In the genomic region with DNA sequence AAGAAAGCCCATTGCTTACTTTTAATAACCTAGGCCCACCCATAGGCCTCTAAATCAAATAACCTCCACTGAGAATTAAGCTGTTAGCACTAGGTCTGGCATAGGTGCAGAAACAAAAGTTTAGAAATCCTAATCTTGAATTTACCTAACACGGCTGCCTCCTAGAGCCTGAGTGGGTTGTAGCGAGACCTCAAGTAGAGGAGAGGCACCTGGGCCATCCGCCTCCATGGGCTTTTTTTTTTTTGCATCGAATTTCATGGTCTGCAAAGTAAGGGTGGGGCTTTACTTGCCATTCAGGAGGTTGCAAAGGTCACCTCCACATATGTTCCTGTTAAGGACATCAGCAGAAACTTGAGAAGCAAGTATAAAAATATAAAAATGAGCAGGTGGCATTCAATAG, we compare ENCODE assay signal across 3 cellular contexts.
TF ChIP-seq lines count a peak whose summit lies in the region.

No MANE protein-coding gene starts in this region.

TF ChIP-seq in Ishikawa, 13 proteins besides CTCF, POLR2A, EP300 and RAD21 (continued from another document):
- TF ChIP-seq CREB1 (IDR thresholded peaks at IDR 0.05; ENCODE audit: low read depth) (no peak), EGR1 (IDR thresholded peaks at IDR 0.05) (no peak), YY1 (IDR thresholded peaks at IDR 0.05; ENCODE audit: low read depth) (no peak), ZBTB7A (IDR thresholded peaks at IDR 0.05; ENCODE audit: low read depth) (no peak), TCF12 (IDR thresholded peaks at IDR 0.05; ENCODE audit: low read depth) (no peak), CEBPB (IDR thresholded peaks at IDR 0.05) (no peak), FOXM1 (IDR thresholded peaks at IDR 0.05; ENCODE audit: borderline replicate concordance, low read depth) (no peak), TAF1 (IDR thresholded peaks at IDR 0.05; ENCODE audit: low read depth) (no peak)
- TF ChIP-seq, protein P1, sequence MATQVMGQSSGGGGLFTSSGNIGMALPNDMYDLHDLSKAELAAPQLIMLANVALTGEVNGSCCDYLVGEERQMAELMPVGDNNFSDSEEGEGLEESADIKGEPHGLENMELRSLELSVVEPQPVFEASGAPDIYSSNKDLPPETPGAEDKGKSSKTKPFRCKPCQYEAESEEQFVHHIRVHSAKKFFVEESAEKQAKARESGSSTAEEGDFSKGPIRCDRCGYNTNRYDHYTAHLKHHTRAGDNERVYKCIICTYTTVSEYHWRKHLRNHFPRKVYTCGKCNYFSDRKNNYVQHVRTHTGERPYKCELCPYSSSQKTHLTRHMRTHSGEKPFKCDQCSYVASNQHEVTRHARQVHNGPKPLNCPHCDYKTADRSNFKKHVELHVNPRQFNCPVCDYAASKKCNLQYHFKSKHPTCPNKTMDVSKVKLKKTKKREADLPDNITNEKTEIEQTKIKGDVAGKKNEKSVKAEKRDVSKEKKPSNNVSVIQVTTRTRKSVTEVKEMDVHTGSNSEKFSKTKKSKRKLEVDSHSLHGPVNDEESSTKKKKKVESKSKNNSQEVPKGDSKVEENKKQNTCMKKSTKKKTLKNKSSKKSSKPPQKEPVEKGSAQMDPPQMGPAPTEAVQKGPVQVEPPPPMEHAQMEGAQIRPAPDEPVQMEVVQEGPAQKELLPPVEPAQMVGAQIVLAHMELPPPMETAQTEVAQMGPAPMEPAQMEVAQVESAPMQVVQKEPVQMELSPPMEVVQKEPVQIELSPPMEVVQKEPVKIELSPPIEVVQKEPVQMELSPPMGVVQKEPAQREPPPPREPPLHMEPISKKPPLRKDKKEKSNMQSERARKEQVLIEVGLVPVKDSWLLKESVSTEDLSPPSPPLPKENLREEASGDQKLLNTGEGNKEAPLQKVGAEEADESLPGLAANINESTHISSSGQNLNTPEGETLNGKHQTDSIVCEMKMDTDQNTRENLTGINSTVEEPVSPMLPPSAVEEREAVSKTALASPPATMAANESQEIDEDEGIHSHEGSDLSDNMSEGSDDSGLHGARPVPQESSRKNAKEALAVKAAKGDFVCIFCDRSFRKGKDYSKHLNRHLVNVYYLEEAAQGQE (IDR thresholded peaks at IDR 0.05; ENCODE audit: low read depth), result no peak
- TF ChIP-seq, protein P2, sequence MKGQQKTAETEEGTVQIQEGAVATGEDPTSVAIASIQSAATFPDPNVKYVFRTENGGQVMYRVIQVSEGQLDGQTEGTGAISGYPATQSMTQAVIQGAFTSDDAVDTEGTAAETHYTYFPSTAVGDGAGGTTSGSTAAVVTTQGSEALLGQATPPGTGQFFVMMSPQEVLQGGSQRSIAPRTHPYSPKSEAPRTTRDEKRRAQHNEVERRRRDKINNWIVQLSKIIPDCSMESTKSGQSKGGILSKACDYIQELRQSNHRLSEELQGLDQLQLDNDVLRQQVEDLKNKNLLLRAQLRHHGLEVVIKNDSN (IDR thresholded peaks at IDR 0.05), result no peak

TF ChIP-seq in WTC11, 78 proteins besides CTCF, POLR2A, EP300 and RAD21 (continued from another document):
- TF ChIP-seq ESRRA (CRISPR knock-in tag; IDR thresholded peaks at IDR 0.05; ENCODE audit: borderline replicate concordance), result no peak
- TF ChIP-seq, protein P3, sequence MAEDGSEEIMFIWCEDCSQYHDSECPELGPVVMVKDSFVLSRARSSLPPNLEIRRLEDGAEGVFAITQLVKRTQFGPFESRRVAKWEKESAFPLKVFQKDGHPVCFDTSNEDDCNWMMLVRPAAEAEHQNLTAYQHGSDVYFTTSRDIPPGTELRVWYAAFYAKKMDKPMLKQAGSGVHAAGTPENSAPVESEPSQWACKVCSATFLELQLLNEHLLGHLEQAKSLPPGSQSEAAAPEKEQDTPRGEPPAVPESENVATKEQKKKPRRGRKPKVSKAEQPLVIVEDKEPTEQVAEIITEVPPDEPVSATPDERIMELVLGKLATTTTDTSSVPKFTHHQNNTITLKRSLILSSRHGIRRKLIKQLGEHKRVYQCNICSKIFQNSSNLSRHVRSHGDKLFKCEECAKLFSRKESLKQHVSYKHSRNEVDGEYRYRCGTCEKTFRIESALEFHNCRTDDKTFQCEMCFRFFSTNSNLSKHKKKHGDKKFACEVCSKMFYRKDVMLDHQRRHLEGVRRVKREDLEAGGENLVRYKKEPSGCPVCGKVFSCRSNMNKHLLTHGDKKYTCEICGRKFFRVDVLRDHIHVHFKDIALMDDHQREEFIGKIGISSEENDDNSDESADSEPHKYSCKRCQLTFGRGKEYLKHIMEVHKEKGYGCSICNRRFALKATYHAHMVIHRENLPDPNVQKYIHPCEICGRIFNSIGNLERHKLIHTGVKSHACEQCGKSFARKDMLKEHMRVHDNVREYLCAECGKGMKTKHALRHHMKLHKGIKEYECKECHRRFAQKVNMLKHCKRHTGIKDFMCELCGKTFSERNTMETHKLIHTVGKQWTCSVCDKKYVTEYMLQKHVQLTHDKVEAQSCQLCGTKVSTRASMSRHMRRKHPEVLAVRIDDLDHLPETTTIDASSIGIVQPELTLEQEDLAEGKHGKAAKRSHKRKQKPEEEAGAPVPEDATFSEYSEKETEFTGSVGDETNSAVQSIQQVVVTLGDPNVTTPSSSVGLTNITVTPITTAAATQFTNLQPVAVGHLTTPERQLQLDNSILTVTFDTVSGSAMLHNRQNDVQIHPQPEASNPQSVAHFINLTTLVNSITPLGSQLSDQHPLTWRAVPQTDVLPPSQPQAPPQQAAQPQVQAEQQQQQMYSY (CRISPR knock-in tag; IDR thresholded peaks at IDR 0.05), result no peak

TF ChIP-seq in HEK293T, 16 proteins besides CTCF, POLR2A, EP300 and RAD21 (continued from another document):
- no peak for TF ChIP-seq FOXM1 (IDR thresholded peaks at IDR 0.05; ENCODE audit: borderline replicate concordance)
- no peak for TF ChIP-seq L3MBTL2 (conservative IDR thresholded peaks at IDR 0.05)
- no peak for TF ChIP-seq ARNT (IDR thresholded peaks at IDR 0.05)
- TF ChIP-seq, protein P4, sequence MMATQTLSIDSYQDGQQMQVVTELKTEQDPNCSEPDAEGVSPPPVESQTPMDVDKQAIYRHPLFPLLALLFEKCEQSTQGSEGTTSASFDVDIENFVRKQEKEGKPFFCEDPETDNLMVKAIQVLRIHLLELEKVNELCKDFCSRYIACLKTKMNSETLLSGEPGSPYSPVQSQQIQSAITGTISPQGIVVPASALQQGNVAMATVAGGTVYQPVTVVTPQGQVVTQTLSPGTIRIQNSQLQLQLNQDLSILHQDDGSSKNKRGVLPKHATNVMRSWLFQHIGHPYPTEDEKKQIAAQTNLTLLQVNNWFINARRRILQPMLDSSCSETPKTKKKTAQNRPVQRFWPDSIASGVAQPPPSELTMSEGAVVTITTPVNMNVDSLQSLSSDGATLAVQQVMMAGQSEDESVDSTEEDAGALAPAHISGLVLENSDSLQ (IDR thresholded peaks at IDR 0.05), result no peak
- no peak for TF ChIP-seq ZNF384 (IDR thresholded peaks at IDR 0.05)
- no peak for TF ChIP-seq ELF4 (IDR thresholded peaks at IDR 0.05)
- TF ChIP-seq SP1 (IDR thresholded peaks at IDR 0.05), result no peak
- no peak for TF ChIP-seq CTBP1 (IDR thresholded peaks at IDR 0.05; ENCODE audit: borderline replicate concordance)
